Comparison of ENCODE assay signal across 26 cellular contexts in genomic region chr9:96464426-96464825, GRCh38.
"Had no signal": no experiment of that assay in that cellular context is flagged by ENCODE, and none has a peak within 500 bp of the region (broad histone marks: within the 10 kb centered on the region; RNA-seq: fewer than 3 reads in every experiment).

No MANE protein-coding gene starts in this region.

- DNase-seq: activated CD4-positive, alpha-beta T cell treated with anti-CD3 and anti-CD28 coated beads for 1 hour; activated CD4-positive, alpha-beta T cell treated with anti-CD3 and anti-CD28 coated beads, Interleukin-2, amount 50 U/mL, for 1 hour; activated CD8-positive, alpha-beta T cell treated with anti-CD3 and anti-CD28 coated beads, Interleukin-2, amount 10 ng/mL, durations not matched to agents 7 days and 5 days; activated gamma-delta T cell; activated naive CD4-positive, alpha-beta T cell treated with anti-CD3 and anti-CD28 coated beads, Interleukin-2, amount 50 U/mL, for 16 hours; activated naive CD8-positive, alpha-beta T cell treated with anti-CD3 and anti-CD28 coated beads, Interleukin-2, amount 50 U/mL, for 24 hours; central memory CD4-positive, alpha-beta T cell; effector memory CD4-positive, alpha-beta T cell; esophagus squamous epithelium; head of caudate nucleus; hypothalamus; left ventricle myocardium superior; mammary epithelial cell; natural killer cell; pancreas; stimulated activated CD4-positive, alpha-beta T cell treated with anti-CD3 and anti-CD28 coated beads, Interleukin-4, amount 100 ng/mL, for 1 hour; stimulated activated naive CD4-positive, alpha-beta T cell; testis; upper lobe of right lung; WERI-Rb-1 had no signal

- H3K27me3 Mint-ChIP-seq: activated naive CD8-positive, alpha-beta T cell treated with anti-CD3 and anti-CD28 coated beads, Interleukin-2, amount 50 U/mL, for 24 hours; brain had no signal

- H3K27ac ChIP-seq: esophagus squamous epithelium, gastroesophageal sphincter, neutrophil, pancreas, testis, upper lobe of right lung, WERI-Rb-1 had no signal

- H3K36me3 ChIP-seq: neutrophil, pancreas had no signal

- H3K4me1 ChIP-seq: esophagus squamous epithelium, gastroesophageal sphincter, pancreas, testis, upper lobe of right lung had no signal

- H3K9me3 Mint-ChIP-seq: activated naive CD8-positive, alpha-beta T cell treated with anti-CD3 and anti-CD28 coated beads, Interleukin-2, amount 50 U/mL, for 24 hours; activated T-helper 1 cell treated with anti-CD3 and anti-CD28 coated beads, Interleukin-12 subunit alpha, Interleukin-12 subunit beta, Interleukin-2, Interleukin-4 antibody, amounts not matched to agents 30 ng/mL and 10 ng/mL and 1 ng/mL, durations not matched to agents 14 hours and 24 hours and 36 hours; brain; mesothelial cell of epicardium; natural killer cell; T-helper 2 cell treated with Interferon-gamma antibody and Interleukin-4, amounts not matched to agents 5 μg/mL and 100 μg/mL, for 36 hours had no signal

- H3K36me3 Mint-ChIP-seq: natural killer cell had no signal

- H3K27me3 ChIP-seq: esophagus squamous epithelium, gastroesophageal sphincter, pancreas, testis, upper lobe of right lung had no signal

- ATAC-seq: activated CD8-positive, alpha-beta T cell treated with anti-CD3 and anti-CD28 coated beads, Interleukin-2, amount 10 ng/mL, durations not matched to agents 7 days and 5 days; activated naive CD8-positive, alpha-beta T cell treated with anti-CD3 and anti-CD28 coated beads, Interleukin-2, amount 50 U/mL, for 24 hours; gastroesophageal sphincter; left ventricle myocardium superior; natural killer cell; pancreas; upper lobe of right lung had no signal

- H3K4me1 Mint-ChIP-seq: activated naive CD8-positive, alpha-beta T cell treated with anti-CD3 and anti-CD28 coated beads, Interleukin-2, amount 50 U/mL, for 24 hours; natural killer cell had no signal

- H3K27ac Mint-ChIP-seq: activated CD8-positive, alpha-beta T cell treated with anti-CD3 and anti-CD28 coated beads, Interleukin-2, amount 10 ng/mL, durations not matched to agents 7 days and 5 days; activated naive CD8-positive, alpha-beta T cell treated with anti-CD3 and anti-CD28 coated beads, Interleukin-2, amount 50 U/mL, for 24 hours; activated T-helper 1 cell treated with anti-CD3 and anti-CD28 coated beads, Interleukin-12 subunit alpha, Interleukin-12 subunit beta, Interleukin-2, Interleukin-4 antibody, amounts not matched to agents 30 ng/mL and 10 ng/mL and 1 ng/mL, durations not matched to agents 14 hours and 24 hours and 36 hours; brain; mesothelial cell of epicardium; natural killer cell; T-helper 2 cell treated with Interferon-gamma antibody and Interleukin-4, amounts not matched to agents 5 μg/mL and 100 μg/mL, for 36 hours had no signal

- H3K4me3 ChIP-seq: esophagus squamous epithelium, gastroesophageal sphincter, pancreas, testis, upper lobe of right lung had no signal

- H3K4me3 Mint-ChIP-seq: activated CD8-positive, alpha-beta T cell treated with anti-CD3 and anti-CD28 coated beads, Interleukin-2, amount 10 ng/mL, durations not matched to agents 7 days and 5 days; activated naive CD8-positive, alpha-beta T cell treated with anti-CD3 and anti-CD28 coated beads, Interleukin-2, amount 50 U/mL, for 24 hours; activated T-helper 1 cell treated with anti-CD3 and anti-CD28 coated beads, Interleukin-12 subunit alpha, Interleukin-12 subunit beta, Interleukin-2, Interleukin-4 antibody, amounts not matched to agents 30 ng/mL and 10 ng/mL and 1 ng/mL, durations not matched to agents 14 hours and 24 hours and 36 hours; brain; mesothelial cell of epicardium; natural killer cell; T-helper 2 cell treated with Interferon-gamma antibody and Interleukin-4, amounts not matched to agents 5 μg/mL and 100 μg/mL, for 36 hours had no signal
